Comparison of ENCODE assay signal across 25 cellular contexts in the genomic region with DNA sequence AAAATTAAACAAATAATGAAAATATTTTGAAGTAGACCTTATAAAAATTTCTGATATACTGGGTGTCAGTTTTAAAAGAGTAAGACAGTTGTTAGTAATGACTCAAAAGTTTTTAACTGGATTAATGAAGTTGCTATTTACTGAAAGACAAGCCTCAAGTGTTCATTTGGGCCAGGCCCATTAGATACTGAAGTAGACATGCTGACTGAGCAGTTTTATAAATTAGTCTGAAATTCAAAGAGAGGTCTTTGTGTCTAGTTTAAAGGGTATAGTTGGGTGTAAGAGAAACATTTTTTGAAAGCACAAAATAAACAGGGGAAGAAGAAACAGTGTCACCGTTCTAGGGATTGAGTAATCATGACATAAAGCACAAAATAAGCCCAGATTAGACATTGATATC.
"Had no signal": no experiment of that assay in that cellular context is flagged by ENCODE, and none has a peak within 500 bp of the region (broad histone marks: within the 10 kb centered on the region; RNA-seq: fewer than 3 reads in every experiment).

No MANE protein-coding gene starts in this region.

- DNase-seq: natural killer cell; occipital lobe; ovary; posterior cingulate gyrus; psoas muscle; right cardiac atrium; sigmoid colon; small intestine; stimulated activated CD4-positive, alpha-beta T cell treated with anti-CD3 and anti-CD28 coated beads, Interleukin-15, amount 100 ng/mL, for 24 hours; stimulated activated CD4-positive, alpha-beta T cell treated with anti-CD3 and anti-CD28 coated beads, Interleukin-2, amount 100 ng/mL, for 24 hours; stimulated activated CD4-positive, alpha-beta T cell treated with anti-CD3 and anti-CD28 coated beads, Interleukin-2, amount 100 ng/mL, for 48 hours; stimulated activated CD4-positive, alpha-beta T cell treated with anti-CD3 and anti-CD28 coated beads, Interleukin-4, amount 100 ng/mL, for 24 hours; stimulated activated naive B cell treated with anti-CD40 and anti-IgM and Interleukin-4, amounts not matched to agents 10 μg/mL and 1 μg/mL and 100 μg/mL, for 72 hours; stimulated activated naive CD4-positive, alpha-beta T cell treated with Interleukin-2 at 50 U/mL for 16 hours; stomach; thyroid gland; trophoblast cell; upper lobe of left lung had no signal

- FAIRE-seq: urothelium cell line had no signal

- H3K4me2 ChIP-seq: neural progenitor cell had no signal

- H3K27me3 ChIP-seq: neural progenitor cell, ovary, sigmoid colon, stomach, thyroid gland, tibial nerve, upper lobe of left lung, vagina had no signal

- ATAC-seq: natural killer cell; psoas muscle; right cardiac atrium; stimulated activated effector memory CD8-positive, alpha-beta T cell treated with anti-CD3 and anti-CD28 coated beads, Interleukin-12 subunit alpha, Interleukin-12 subunit beta, amount 100 ng/mL, for 72 hours; stimulated activated naive B cell treated with anti-CD40 and anti-IgM and Interleukin-4, amounts not matched to agents 10 μg/mL and 1 μg/mL and 100 μg/mL, for 72 hours had no signal

- H3K4me3 ChIP-seq: neural progenitor cell, ovary, psoas muscle, sigmoid colon, stomach, thoracic aorta, thyroid gland, tibial nerve, upper lobe of left lung, vagina had no signal

- H3K27ac ChIP-seq: neural progenitor cell, ovary, parathyroid adenoma, psoas muscle, sigmoid colon, stomach, thoracic aorta, thyroid gland, tibial nerve, upper lobe of left lung, vagina had no signal

- H3K36me3 ChIP-seq: neural progenitor cell, ovary, sigmoid colon, stomach, thoracic aorta, thyroid gland, tibial nerve, upper lobe of left lung, vagina had no signal

- H2AFZ ChIP-seq: neural progenitor cell, parathyroid adenoma had no signal

- H3K9ac ChIP-seq: neural progenitor cell, parathyroid adenoma had no signal

- H3K9me3 ChIP-seq: ovary, psoas muscle, sigmoid colon, thoracic aorta, thyroid gland, tibial nerve, upper lobe of left lung, vagina had no signal

- H3K4me1 ChIP-seq: neural progenitor cell, parathyroid adenoma, psoas muscle, sigmoid colon, stomach, thyroid gland, tibial nerve, upper lobe of left lung, vagina had no signal

- H3K79me2 ChIP-seq: parathyroid adenoma had no signal
